Comparison of ENCODE assay signal across 9 cellular contexts in genomic region chr11:8168485-8169257, GRCh38. TPM values are rescaled to one million over a fixed set of nuclear protein-coding genes. Genes with fewer than 3 reads are reported as not detected.
DNase-seq lines count a peak whose midpoint lies in the region; ATAC-seq, FAIRE-seq and TF ChIP-seq lines count a peak whose summit lies in the region.
"Had no signal": no experiment of that assay in that cellular context is flagged by ENCODE, and none has a peak within 500 bp of the region (broad histone marks: within the 10 kb centered on the region; RNA-seq: fewer than 3 reads in every experiment).

RIC3 (minus strand) TSS chr11:8169025; CDS start chr11:8168989, 36 bp downstream.

- intact Hi-C loops in activated CD8-positive, alpha-beta T cell treated with anti-CD3 and anti-CD28 coated beads for 36 hours (cut with micrococcal nuclease): no loop called here
- intact Hi-C loops in endothelial cell of umbilical vein (cut with micrococcal nuclease): no loop called here

- H3K27ac ChIP-seq in endothelial cell of umbilical vein (ENCODE audit: insufficient read depth, low read depth, low read length): no peak within 1 kb of the TSS

- BruUV-seq in endothelial cell of umbilical vein (replicated peaks; lab: Mats Ljungman, UMichigan): no TSS peak

- no peaks in the 10 kb centered on the region for H3K9me3 ChIP-seq in endothelial cell of umbilical vein (replicated peaks; ENCODE audit: control insufficient read depth, insufficient read depth, low read length)

- H3K4me1 Mint-ChIP-seq in activated CD8-positive, alpha-beta T cell treated with anti-CD3 and anti-CD28 coated beads for 36 hours (ENCODE audit: low read depth): peaks cover 20% of the 10 kb centered on the region
- peaks cover 10% of the 10 kb centered on the region for H3K4me1 Mint-ChIP-seq in nephron
- peaks cover 35% of the 10 kb centered on the region for H3K4me1 Mint-ChIP-seq in stimulated activated naive CD8-positive, alpha-beta T cell treated with anti-CD3 and anti-CD28 coated beads, Interleukin-15, amount 100 ng/mL, for 72 hours

- peak within 1 kb of the TSS; percentile 14 for H2AFZ ChIP-seq in endothelial cell of umbilical vein (ENCODE audit: low read depth, low read length)

- H3K9me1 ChIP-seq in endothelial cell of umbilical vein (replicated peaks; ENCODE audit: control insufficient read depth, extremely low read depth, insufficient read depth, low read length): no peaks in the 10 kb centered on the region

- H3K27me3 ChIP-seq in endothelial cell of umbilical vein (ENCODE audit: control insufficient read depth in 2 of 2, insufficient read depth in 2 of 2, low read length in 2 of 2): peaks cover 15 to 25% of the 10 kb centered on the region in 2 experiments

- no peak for TF ChIP-seq POLR2A in endothelial cell of umbilical vein (IDR thresholded peaks at IDR 0.05; ENCODE audit: low read depth, low read length)

- no peaks in the 10 kb centered on the region for H3K4me1 ChIP-seq in endothelial cell of umbilical vein (ENCODE audit: control insufficient read depth, extremely low read depth, insufficient read depth, low read length)

- no peak within 1 kb of the TSS for H3K9ac ChIP-seq in endothelial cell of umbilical vein (replicated peaks; ENCODE audit: extremely low read depth, insufficient read depth, low read length)

- H3K4me3 Mint-ChIP-seq in activated CD8-positive, alpha-beta T cell treated with anti-CD3 and anti-CD28 coated beads for 36 hours: peak within 1 kb of the TSS; percentile 80
- peak within 1 kb of the TSS; percentile 57 to 79 (median 74) for H3K4me3 Mint-ChIP-seq in nephron
- peak within 1 kb of the TSS; percentile 88 to 97 for H3K4me3 Mint-ChIP-seq in stimulated activated naive CD8-positive, alpha-beta T cell treated with anti-CD3 and anti-CD28 coated beads, Interleukin-15, amount 100 ng/mL, for 72 hours

- no peak for FAIRE-seq in endothelial cell of umbilical vein (lab: Jason Lieb, UNC)
- FAIRE-seq: A204.1 had no signal

- no peak within 1 kb of the TSS for H3K4me3 ChIP-seq in endothelial cell of umbilical vein (replicated peaks in 1 of 3; ENCODE audit: insufficient read depth in 1 of 3, low read depth in 1 of 3, low read length in 3 of 3)

- H3K79me2 ChIP-seq in endothelial cell of umbilical vein (ENCODE audit: control insufficient read depth, insufficient read depth, low read length): no peaks in the 10 kb centered on the region

- no peak within 1 kb of the TSS for H3K4me2 ChIP-seq in endothelial cell of umbilical vein (ENCODE audit: insufficient read depth, low read length)

- TF ChIP-seq CTCF in activated CD8-positive, alpha-beta T cell treated with anti-CD3 and anti-CD28 coated beads for 36 hours (IDR thresholded peaks at IDR 0.05): no peak
- no peak for TF ChIP-seq CTCF in endothelial cell of umbilical vein (IDR thresholded peaks at IDR 0.05; ENCODE audit: extremely low read depth in 1 of 2, insufficient read depth in 1 of 2, low read depth in 1 of 2, low read length in 2 of 2)
- TF ChIP-seq CTCF in nephron (IDR thresholded peaks at IDR 0.05; ENCODE audit: unreplicated experiment in 3 of 3): no peak

- H3K36me3 ChIP-seq in endothelial cell of umbilical vein (ENCODE audit: control insufficient read depth in 2 of 2, extremely low read depth in 1 of 2, insufficient read depth in 2 of 2, low read length in 2 of 2): no peaks in the 10 kb centered on the region

- peak; percentile 84 for DNase-seq in DMS 273 (lab: John Stamatoyannopoulos, UW; ENCODE audit: unreplicated experiment)
- DNase-seq in DMS 273 treated with DMSO at 0.1 percent for 48 hours (lab: John Stamatoyannopoulos, UW): no peak
- DNase-seq in NCI-H128 (lab: John Stamatoyannopoulos, UW; ENCODE audit: unreplicated experiment): peak; percentile 61
- DNase-seq in activated CD8-positive, alpha-beta T cell treated with anti-CD3 and anti-CD28 coated beads for 36 hours: peak; percentile 50
- DNase-seq in endothelial cell of umbilical vein (ENCODE audit: low read depth, low spot score): no peak
- peak; percentile 55 to 64 for DNase-seq in stimulated activated naive CD8-positive, alpha-beta T cell treated with anti-CD3 and anti-CD28 coated beads, Interleukin-15, amount 100 ng/mL, for 72 hours
- no peak for DNase-seq in kidney glomerular epithelial cell (lab: John Stamatoyannopoulos, UW)

- no peaks in the 10 kb centered on the region for H4K20me1 ChIP-seq in endothelial cell of umbilical vein (replicated peaks; ENCODE audit: control insufficient read depth, extremely low read depth, insufficient read depth, low read length)

- POLR2A ChIA-PET in activated CD8-positive, alpha-beta T cell treated with anti-CD3 and anti-CD28 coated beads for 36 hours (lab: Charles Lee): interaction anchor here (1.0 to 1.1 kb wide), 2 partner anchors 57 to 136 kb away, joined by 3 read pairs; no protein-coding TSS in a partner anchor
- POLR2A ChIA-PET in endothelial cell of umbilical vein (lab: Charles Lee): no interaction called here

- peaks cover 33% of the 10 kb centered on the region for H3K27me3 Mint-ChIP-seq in activated CD8-positive, alpha-beta T cell treated with anti-CD3 and anti-CD28 coated beads for 36 hours
- H3K27me3 Mint-ChIP-seq in nephron (ENCODE audit: low read depth): peaks cover 64% of the 10 kb centered on the region
- peaks cover 28% of the 10 kb centered on the region for H3K27me3 Mint-ChIP-seq in stimulated activated naive CD8-positive, alpha-beta T cell treated with anti-CD3 and anti-CD28 coated beads, Interleukin-15, amount 100 ng/mL, for 72 hours

- dilution Hi-C loops in endothelial cell of umbilical vein (cut with MboI; ENCODE audit: extremely low pct_ligation_motif_present, low sequenced_read_pairs): no loop called here

- no peaks in the 10 kb centered on the region for H3K9me3 Mint-ChIP-seq in activated CD8-positive, alpha-beta T cell treated with anti-CD3 and anti-CD28 coated beads for 36 hours
- H3K9me3 Mint-ChIP-seq in nephron: peaks cover 5% of the 10 kb centered on the region
- no peaks in the 10 kb centered on the region for H3K9me3 Mint-ChIP-seq in stimulated activated naive CD8-positive, alpha-beta T cell treated with anti-CD3 and anti-CD28 coated beads, Interleukin-15, amount 100 ng/mL, for 72 hours

- peak within 1 kb of the TSS; percentile 63 for H3K27ac Mint-ChIP-seq in activated CD8-positive, alpha-beta T cell treated with anti-CD3 and anti-CD28 coated beads for 36 hours
- no peak within 1 kb of the TSS for H3K27ac Mint-ChIP-seq in nephron
- H3K27ac Mint-ChIP-seq in stimulated activated naive CD8-positive, alpha-beta T cell treated with anti-CD3 and anti-CD28 coated beads, Interleukin-15, amount 100 ng/mL, for 72 hours: peak within 1 kb of the TSS; percentile 81 to 82

- no peaks in the 10 kb centered on the region for H3K36me3 Mint-ChIP-seq in activated CD8-positive, alpha-beta T cell treated with anti-CD3 and anti-CD28 coated beads for 36 hours (ENCODE audit: low read depth)
- no peaks in the 10 kb centered on the region for H3K36me3 Mint-ChIP-seq in nephron (ENCODE audit: low read depth)

- CTCF ChIA-PET in activated CD8-positive, alpha-beta T cell treated with anti-CD3 and anti-CD28 coated beads for 36 hours (lab: Charles Lee): interaction anchor here (1.0 to 1.4 kb wide), 4 partner anchors 24 to 135 kb away, joined by 3 to 4 read pairs (median 4); no protein-coding TSS in a partner anchor
- CTCF ChIA-PET in endothelial cell of umbilical vein (lab: Charles Lee): no interaction called here

- peak; percentile 79 for ATAC-seq in activated CD8-positive, alpha-beta T cell treated with anti-CD3 and anti-CD28 coated beads for 36 hours
- ATAC-seq in stimulated activated naive CD8-positive, alpha-beta T cell treated with anti-CD3 and anti-CD28 coated beads, Interleukin-15, amount 100 ng/mL, for 72 hours: peak; percentile 92

TF ChIP-seq in endothelial cell of umbilical vein, 7 proteins besides CTCF, POLR2A, EP300 and RAD21:
- TF ChIP-seq MAX (IDR thresholded peaks at IDR 0.05; ENCODE audit: insufficient read depth, insufficient read length) (no peak), FOS (IDR thresholded peaks at IDR 0.05; ENCODE audit: borderline replicate concordance, insufficient read depth, low read length) (no peak), JUN (IDR thresholded peaks at IDR 0.05; ENCODE audit: borderline replicate concordance, insufficient read depth, insufficient read length, low read depth) (no peak), GATA2 (IDR thresholded peaks at IDR 0.05; ENCODE audit: insufficient read depth, insufficient read length, low read depth, low read length) (no peak), MYC (IDR thresholded peaks at IDR 0.05; ENCODE audit: low read depth, low read length) (no peak), POLR2AphosphoS5 (IDR thresholded peaks at IDR 0.05; ENCODE audit: insufficient read depth, low read depth, low read length) (no peak), EZH2 (IDR thresholded peaks at IDR 0.05; ENCODE audit: borderline replicate concordance, low read depth, low read length, severe bottlenecking) (peak; percentile 76)
TF ChIP-seq in endothelial cell of umbilical vein: peak in this region for 1.

RNA-seq across cellular contexts. Expression of gene RIC3, which starts in this region (rescaled TPM):
- total RNA-seq in activated CD8-positive, alpha-beta T cell treated with anti-CD3 and anti-CD28 coated beads for 36 hours: 1 to 10 TPM; 7.6 to 7.7 TPM
- not detected in 2 replicates for total RNA-seq in endothelial cell of umbilical vein
- not detected in 2 replicates for polyA plus RNA-seq in endothelial cell of umbilical vein
- not detected in 2 replicates for polyA plus RNA-seq in endothelial cell of umbilical vein (2011; cell fraction: cytosol; rRNA removed)
- polyA plus RNA-seq in endothelial cell of umbilical vein (2011; cell fraction: nucleus; rRNA removed): 0.18 TPM in 1 of 2 replicates, not detected in the other
- not detected in 2 replicates for polyA plus RNA-seq in endothelial cell of umbilical vein (2012)
- polyA minus RNA-seq in endothelial cell of umbilical vein: not detected in 2 replicates
- polyA minus RNA-seq in endothelial cell of umbilical vein (2011; cell fraction: cytosol; rRNA and poly(A)+ RNA removed): not detected
- not detected in 2 replicates for polyA minus RNA-seq in endothelial cell of umbilical vein (2011; cell fraction: nucleus; rRNA and poly(A)+ RNA removed)

Comparison
In these comparisons a context has a peak if more than half of its experiments do, and no peak if none do; other contexts are left out.
1. DNase-seq: peak in DMS 273 (single experiment), NCI-H128 (single experiment), activated CD8-positive, alpha-beta T cell treated with anti-CD3 and anti-CD28 coated beads for 36 hours (single experiment) and stimulated activated naive CD8-positive, alpha-beta T cell treated with anti-CD3 and anti-CD28 coated beads, Interleukin-15, amount 100 ng/mL, for 72 hours (2 of 2); none in DMS 273 treated with DMSO at 0.1 percent for 48 hours (single experiment), endothelial cell of umbilical vein (single experiment) and kidney glomerular epithelial cell (single experiment).
2. H3K27ac Mint-ChIP-seq: peak in activated CD8-positive, alpha-beta T cell treated with anti-CD3 and anti-CD28 coated beads for 36 hours (single experiment) and stimulated activated naive CD8-positive, alpha-beta T cell treated with anti-CD3 and anti-CD28 coated beads, Interleukin-15, amount 100 ng/mL, for 72 hours (2 of 2); none in nephron (0 of 3).
3. Peak in every context shown above with its lines, with median percentiles within 50 percentile points of each other: H3K4me3 Mint-ChIP-seq.